ENCODE assay signal across 8 cellular contexts in genomic region chrX:119067023-119067739, GRCh38. TPM values are rescaled to one million over a fixed set of nuclear protein-coding genes. Genes with fewer than 3 reads are reported as not detected.
DNase-seq lines count a peak whose midpoint lies in the region; ATAC-seq and TF ChIP-seq lines count a peak whose summit lies in the region.

No MANE protein-coding gene starts in this region.

- H3K9me3 ChIP-seq in right atrium auricular region: no peaks in the 10 kb centered on the region

- peaks cover 0 to 5% of the 10 kb centered on the region in 2 donors for H3K4me1 ChIP-seq in right atrium auricular region

- H3K36me3 ChIP-seq in right atrium auricular region: no peaks in the 10 kb centered on the region

- no peak overlapping the region for H3K27ac ChIP-seq in right atrium auricular region

- H3K4me3 ChIP-seq in right atrium auricular region (no peak overlapping the region), skeletal muscle cell (ENCODE audit: low read depth, low read length) (no peak overlapping the region)

- no peaks in the 10 kb centered on the region for H3K27me3 ChIP-seq in right atrium auricular region

- peak; percentile 67 for DNase-seq in ELR (ENCODE audit: low read depth)
- DNase-seq in HT-29 (ENCODE audit: low spot score): peak; percentile 64
- DNase-seq in RKO (ENCODE audit: low spot score): peak; percentile 73
- peak; percentile 43 for DNase-seq in amniotic epithelial cell (ENCODE audit: low read depth)
- DNase-seq in right atrium auricular region (ENCODE audit: low spot score): no peak
- peak; percentile 6 for DNase-seq in skeletal muscle cell (ENCODE audit: low read depth)
- DNase-seq in T1000 (lab: John Stamatoyannopoulos, UW): no peak

- no peak for ATAC-seq in HG02973 (IDR thresholded peaks at IDR 0.05; ENCODE audit: unreplicated experiment)

- peak; percentile 44 to 74 for TF ChIP-seq CTCF in right atrium auricular region (IDR thresholded peaks at IDR 0.05)

RNA-seq across cellular contexts. Expression of gene CT47C1, which starts 5.6 kb away (rescaled TPM):
- not detected in 2 replicates for total RNA-seq in HT-29 (2014; rRNA removed; shearing (Covaris generic))
- total RNA-seq in right atrium auricular region: not detected

Comparison
In these comparisons a context has a peak if more than half of its experiments do, and no peak if none do; other contexts are left out.
1. DNase-seq: peak in ELR (single experiment), HT-29 (single experiment), RKO (single experiment), amniotic epithelial cell (single experiment) and skeletal muscle cell (single experiment); none in right atrium auricular region (single experiment) and T1000 (single experiment).